Comparison of ENCODE assay signal across 30 cellular contexts in genomic region chr12:115412821-115413220, GRCh38.
"Had no signal": no experiment of that assay in that cellular context is flagged by ENCODE, and none has a peak within 500 bp of the region (broad histone marks: within the 10 kb centered on the region; RNA-seq: fewer than 3 reads in every experiment).

No MANE protein-coding gene starts in this region.

- H3K4me1 Mint-ChIP-seq: activated B cell treated with CpG ODN at 0.5 μM for 24 hours; activated T-helper 17 cell treated with anti-CD3 and anti-CD28 coated beads, Interleukin-2, amount 50 U/mL, for 72 hours had no signal

- H3K9me3 ChIP-seq: body of pancreas, esophagus squamous epithelium had no signal

- H3K36me3 Mint-ChIP-seq: activated naive CD8-positive, alpha-beta T cell had no signal

- H3K9me3 Mint-ChIP-seq: T-helper 1 cell treated with Interleukin-12 subunit alpha and Interleukin-12 subunit beta and Interleukin-4 antibody, amounts not matched to agents 30 μg/mL and 1 μg/mL, for 36 hours had no signal

- DNase-seq: activated B cell treated with CpG ODN at 0.5 μM for 24 hours; activated CD4-positive, alpha-beta T cell treated with anti-CD3 and anti-CD28 coated beads for 48 hours; activated CD4-positive, alpha-beta T cell treated with anti-CD3 and anti-CD28 coated beads, Interleukin-2, amount 50 U/mL, for 1 hour; activated CD4-positive, alpha-beta T cell treated with anti-CD3 and anti-CD28 coated beads, Interleukin-2, amount 50 U/mL, for 48 hours; activated CD8-positive, alpha-beta memory T cell treated with anti-CD3 and anti-CD28 coated beads for 24 hours; activated CD8-positive, alpha-beta T cell treated with anti-CD3 and anti-CD28 coated beads for 36 hours; activated effector memory CD4-positive, alpha-beta T cell treated with Interleukin-2 at 50 U/mL for 16 hours; activated gamma-delta T cell treated with Interleukin-2 at 50 U/mL for 16 hours; activated naive CD4-positive, alpha-beta T cell treated with anti-CD3 and anti-CD28 coated beads, Interleukin-2, amount 50 U/mL, for 16 hours; activated naive CD4-positive, alpha-beta T cell treated with Interleukin-2 at 50 U/mL for 16 hours; activated T-cell treated with anti-CD3 and anti-CD28 coated beads, Interleukin-2, amount 50 U/mL, for 4 hours; amniotic stem cell; anterior cingulate cortex; body of pancreas; caudate nucleus; cortex of kidney; dermis blood vessel endothelial cell; effector CD4-positive, alpha-beta T cell; effector memory CD8-positive, alpha-beta T cell; erythroblast; esophagus squamous epithelium; head of caudate nucleus; T-helper 9 cell; WERI-Rb-1 had no signal

- H3K27me3 Mint-ChIP-seq: activated T-helper 17 cell treated with anti-CD3 and anti-CD28 coated beads, Interleukin-2, amount 50 U/mL, for 72 hours; effector memory CD8-positive, alpha-beta T cell had no signal

- H3K4me1 ChIP-seq: body of pancreas had no signal

- H3K27ac ChIP-seq: body of pancreas, esophagus squamous epithelium, WERI-Rb-1 had no signal

- H3K36me3 ChIP-seq: esophagus squamous epithelium, WERI-Rb-1 had no signal

- H3K4me3 ChIP-seq: body of pancreas, esophagus squamous epithelium had no signal

- H3K27ac Mint-ChIP-seq: activated B cell treated with CpG ODN at 0.5 μM for 24 hours; activated CD8-positive, alpha-beta T cell treated with anti-CD3 and anti-CD28 coated beads for 36 hours; activated naive CD8-positive, alpha-beta T cell; activated T-helper 17 cell treated with anti-CD3 and anti-CD28 coated beads, Interleukin-2, amount 50 U/mL, for 72 hours; effector memory CD8-positive, alpha-beta T cell; T-helper 1 cell treated with Interleukin-12 subunit alpha and Interleukin-12 subunit beta and Interleukin-4 antibody, amounts not matched to agents 30 μg/mL and 1 μg/mL, for 36 hours had no signal

- ATAC-seq: activated CD4-positive, CD25-positive, alpha-beta regulatory T cell treated with anti-CD3 and anti-CD28 coated beads, Interleukin-2, amount 50 U/mL, for 24 hours; activated CD8-positive, alpha-beta T cell treated with anti-CD3 and anti-CD28 coated beads for 36 hours; activated T-cell treated with anti-CD3 and anti-CD28 coated beads, Interleukin-2, amount 50 U/mL, for 4 hours; activated T-helper 17 cell treated with anti-CD3 and anti-CD28 coated beads, Interleukin-2, amount 50 U/mL, for 72 hours; body of pancreas; effector memory CD8-positive, alpha-beta T cell had no signal

- FAIRE-seq: colon, frontal cortex had no signal

- H3K4me3 Mint-ChIP-seq: activated B cell treated with CpG ODN at 0.5 μM for 24 hours; activated CD8-positive, alpha-beta T cell treated with anti-CD3 and anti-CD28 coated beads for 36 hours; activated naive CD8-positive, alpha-beta T cell; activated T-cell treated with anti-CD3 and anti-CD28 coated beads, Interleukin-2, amount 50 U/mL, for 4 hours; activated T-helper 17 cell treated with anti-CD3 and anti-CD28 coated beads, Interleukin-2, amount 50 U/mL, for 72 hours; effector memory CD8-positive, alpha-beta T cell; T-helper 1 cell treated with Interleukin-12 subunit alpha and Interleukin-12 subunit beta and Interleukin-4 antibody, amounts not matched to agents 30 μg/mL and 1 μg/mL, for 36 hours had no signal

- H3K27me3 ChIP-seq: body of pancreas, esophagus squamous epithelium had no signal
